Comparison of ENCODE assay signal across 7 cellular contexts in genomic region chr3:171065732-171066131, GRCh38. TPM values are rescaled to one million over a fixed set of nuclear protein-coding genes. Genes with fewer than 3 reads are reported as not detected.
"Had no signal": no experiment of that assay in that cellular context is flagged by ENCODE, and none has a peak within 500 bp of the region (broad histone marks: within the 10 kb centered on the region; RNA-seq: fewer than 3 reads in every experiment).

No MANE protein-coding gene starts in this region.

- H2AFZ ChIP-seq: GM23338 had no signal

- H3K9ac ChIP-seq: KMS-11 had no signal

- H3K4me2 ChIP-seq: GM23338, KMS-11 had no signal

- H3K27ac ChIP-seq: KMS-11 had no signal

- ATAC-seq: GM23338 had no signal

- H3K4me3 ChIP-seq: GM23338 had no signal

- FAIRE-seq: H1, H54 had no signal

- DNase-seq: H9, HCEC 1CT, KBM-7 had no signal

RNA-seq across cellular contexts. Expression of gene SLC2A2, which starts 39.2 kb away (rescaled TPM):
- total RNA-seq: GM23338, H1, H9 had no signal
- polyA plus RNA-seq: GM23338, H1 had no signal
